In the genomic region with DNA sequence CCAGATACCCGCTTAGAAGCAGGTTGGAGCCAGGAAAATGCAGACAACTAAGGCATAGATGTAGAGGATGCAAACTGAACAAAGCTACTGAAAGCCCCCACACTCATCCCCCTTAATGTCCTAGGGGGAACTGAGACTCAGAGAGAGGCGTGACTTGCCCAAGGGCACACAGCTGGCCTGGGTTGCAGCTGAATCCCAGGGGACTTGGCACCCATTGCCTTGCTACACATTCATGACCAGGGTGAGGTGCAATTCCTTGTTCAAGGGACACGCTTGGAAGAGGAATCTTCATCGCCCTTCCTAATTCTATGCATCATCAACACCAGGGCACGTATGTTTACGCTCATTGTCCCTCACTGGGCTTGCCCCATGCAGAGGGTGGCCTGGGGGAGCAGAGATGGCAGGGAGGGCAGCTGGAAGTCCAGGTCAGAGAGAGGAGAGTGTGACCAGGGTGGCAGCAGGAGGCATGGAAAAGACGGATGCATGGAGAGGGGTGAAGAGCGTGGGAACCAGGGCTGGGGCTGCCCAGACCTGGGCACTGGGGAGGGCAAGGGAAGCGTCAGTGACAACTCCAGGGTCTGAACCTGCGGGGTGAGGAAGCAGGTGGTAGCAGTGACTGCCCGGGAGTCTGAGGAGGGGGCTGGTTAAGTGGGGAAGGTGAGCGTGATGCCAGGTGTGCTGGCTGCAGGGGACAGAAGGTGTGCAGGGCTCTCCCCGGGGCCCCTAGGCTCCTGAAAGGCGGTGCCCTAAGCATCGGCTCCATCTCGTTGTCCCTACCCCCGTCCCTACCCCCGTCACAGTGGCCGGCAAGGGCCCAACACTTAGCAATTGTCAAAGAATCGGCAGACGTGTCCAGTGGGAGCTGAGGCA, we compare ENCODE assay signal across 14 cellular contexts.
DNase-seq lines count a peak whose midpoint lies in the region; ATAC-seq and TF ChIP-seq lines count a peak whose summit lies in the region.
"Had no signal": no experiment of that assay in that cellular context is flagged by ENCODE, and none has a peak within 500 bp of the region (broad histone marks: within the 10 kb centered on the region; RNA-seq: fewer than 3 reads in every experiment).

No MANE protein-coding gene starts in this region.

- H4K20me1 ChIP-seq in BLaER1 treated with 17β-estradiol and CSF1 and Interleukin-3, amounts not matched to agents 10 nM and 100 nM = no peaks in the 10 kb centered on the region

- H3K9me3 ChIP-seq in BLaER1 treated with 17β-estradiol and CSF1 and Interleukin-3, amounts not matched to agents 10 nM and 100 nM (replicated peaks in 1 of 11) = no peaks in the 10 kb centered on the region
- no peaks in the 10 kb centered on the region for H3K9me3 ChIP-seq in WERI-Rb-1 (ENCODE audit: severe bottlenecking)
- H3K9me3 ChIP-seq: Peyer's patch, uterus had no signal

- peak overlapping the region in 8 of 11 experiments; percentile 64 to 78 (median 76); a peak in 17 of 22 replicates for H3K27ac ChIP-seq in BLaER1 treated with 17β-estradiol and CSF1 and Interleukin-3, amounts not matched to agents 10 nM and 100 nM
- H3K27ac ChIP-seq in WERI-Rb-1 = no peak overlapping the region
- H3K27ac ChIP-seq: Peyer's patch, uterus had no signal

- TF ChIP-seq CTCF in WERI-Rb-1 (IDR thresholded peaks at IDR 0.05; ENCODE audit: low read depth, low read length) (peak; percentile 38), CD14-positive monocyte (IDR thresholded peaks at IDR 0.05) (no peak)

- H3K4me2 ChIP-seq in BLaER1 treated with 17β-estradiol and CSF1 and Interleukin-3, amounts not matched to agents 10 nM and 100 nM = peak overlapping the region; percentile 87 to 99 (median 93)

- H3K4me3 ChIP-seq in BLaER1 treated with 17β-estradiol and CSF1 and Interleukin-3, amounts not matched to agents 10 nM and 100 nM = peak overlapping the region in 8 of 10 experiments; percentile 31 to 59 (median 48); a peak in 12 of 20 replicates
- H3K4me3 ChIP-seq in WERI-Rb-1 (ENCODE audit: low read depth, low read length) = no peak overlapping the region
- H3K4me3 ChIP-seq: uterus had no signal

- peaks cover 0 to 10% (median 0%) of the 10 kb centered on the region in 7 donors for H3K9me3 Mint-ChIP-seq in CD14-positive monocyte
- H3K9me3 Mint-ChIP-seq: activated T-cell treated with anti-CD3 and anti-CD28 coated beads, Interleukin-2, amount 50 U/mL, for 24 hours; immature natural killer cell had no signal

- intact Hi-C loops in CD14-positive monocyte (cut with micrococcal nuclease) = no loop called here

- no peak overlapping the region for H3K4me3 Mint-ChIP-seq in CD14-positive monocyte

- H3K27me3 ChIP-seq in BLaER1 treated with 17β-estradiol and CSF1 and Interleukin-3, amounts not matched to agents 10 nM and 100 nM = peaks cover 7 to 40% (median 19%) of the 10 kb centered on the region in 11 experiments; a peak in 18 of 22 replicates
- no peaks in the 10 kb centered on the region for H3K27me3 ChIP-seq in WERI-Rb-1 (ENCODE audit: insufficient read depth, low read depth, severe bottlenecking)
- H3K27me3 ChIP-seq: Peyer's patch, uterus had no signal

- no peak overlapping the region for H3K27ac Mint-ChIP-seq in CD14-positive monocyte
- H3K27ac Mint-ChIP-seq: activated T-cell treated with anti-CD3 and anti-CD28 coated beads, Interleukin-2, amount 50 U/mL, for 24 hours; immature natural killer cell had no signal

- H3K27me3 Mint-ChIP-seq in CD14-positive monocyte (ENCODE audit: low read depth in 3 of 3) = peaks cover 19 to 43% (median 30%) of the 10 kb centered on the region in 3 donors

- DNase-seq in D341Med (ENCODE audit: low spot score) = peak; percentile 37
- DNase-seq in WERI-Rb-1 = no peak
- DNase-seq in mesenteric fat pad (ENCODE audit: low spot score) = peak; percentile 64
- DNase-seq in CD14-positive monocyte (ENCODE audit: low spot score) = no peak
- DNase-seq: activated CD4-positive, CD25-positive, alpha-beta regulatory T cell; activated T-cell treated with anti-CD3 and anti-CD28 coated beads, Interleukin-2, amount 50 U/mL, for 24 hours; NCI-H187 treated with DMSO at 0.1 percent for 48 hours; nucleus accumbens; uterus had no signal

- peak overlapping the region in 9 of 11 experiments; percentile 4 to 73 (median 62); a peak in 17 of 22 replicates for H3K9ac ChIP-seq in BLaER1 treated with 17β-estradiol and CSF1 and Interleukin-3, amounts not matched to agents 10 nM and 100 nM

- peaks cover 40 to 99% (median 94%) of the 10 kb centered on the region in 10 experiments for H3K4me1 ChIP-seq in BLaER1 treated with 17β-estradiol and CSF1 and Interleukin-3, amounts not matched to agents 10 nM and 100 nM
- H3K4me1 ChIP-seq: Peyer's patch, uterus had no signal

- no peaks in the 10 kb centered on the region for H3K36me3 ChIP-seq in BLaER1 treated with 17β-estradiol and CSF1 and Interleukin-3, amounts not matched to agents 10 nM and 100 nM
- no peaks in the 10 kb centered on the region for H3K36me3 ChIP-seq in WERI-Rb-1
- H3K36me3 ChIP-seq: Peyer's patch, uterus had no signal

- H3K4me1 Mint-ChIP-seq in CD14-positive monocyte = peaks cover 23% of the 10 kb centered on the region

- no peaks in the 10 kb centered on the region for H3K36me3 Mint-ChIP-seq in CD14-positive monocyte

- ATAC-seq in GM18511 (IDR thresholded peaks at IDR 0.05; ENCODE audit: unreplicated experiment) (no peak), HG02870 (IDR thresholded peaks at IDR 0.05; ENCODE audit: unreplicated experiment) (no peak)

Comparison
In these comparisons a context has a peak if more than half of its experiments do, and no peak if none do; other contexts are left out.
1. DNase-seq: peak in D341Med (single experiment) and mesenteric fat pad (single experiment); none in WERI-Rb-1 (single experiment) and CD14-positive monocyte (single experiment).